ENCODE assay signal across 16 cellular contexts in genomic region chr12:57196439-57196838, GRCh38. TPM values are rescaled to one million over a fixed set of nuclear protein-coding genes. Genes with fewer than 3 reads are reported as not detected.
"Had no signal": no experiment of that assay in that cellular context is flagged by ENCODE, and none has a peak within 500 bp of the region (broad histone marks: within the 10 kb centered on the region; RNA-seq: fewer than 3 reads in every experiment).

No MANE protein-coding gene starts in this region.

- H3K27ac Mint-ChIP-seq: activated CD8-positive, alpha-beta T cell treated with anti-CD3 and anti-CD28 coated beads for 36 hours; stimulated activated naive B cell treated with anti-CD40 and anti-IgM and Interleukin-4, amounts not matched to agents 10 μg/mL and 1 μg/mL and 100 μg/mL, for 72 hours had no signal

- H3K36me3 Mint-ChIP-seq: stimulated activated naive B cell treated with anti-CD40 and anti-IgM and Interleukin-4, amounts not matched to agents 10 μg/mL and 1 μg/mL and 100 μg/mL, for 72 hours had no signal

- H3K9me3 ChIP-seq: transverse colon had no signal

- H3K9me3 Mint-ChIP-seq: activated CD8-positive, alpha-beta T cell treated with anti-CD3 and anti-CD28 coated beads for 36 hours; stimulated activated naive B cell treated with anti-CD40 and anti-IgM and Interleukin-4, amounts not matched to agents 10 μg/mL and 1 μg/mL and 100 μg/mL, for 72 hours had no signal

- H3K4me1 Mint-ChIP-seq: stimulated activated naive B cell treated with anti-CD40 and anti-IgM and Interleukin-4, amounts not matched to agents 10 μg/mL and 1 μg/mL and 100 μg/mL, for 72 hours had no signal

- DNase-seq: activated CD4-positive, alpha-beta T cell treated with anti-CD3 and anti-CD28 coated beads for 1 hour; activated CD8-positive, alpha-beta memory T cell treated with anti-CD3 and anti-CD28 coated beads, Interleukin-2, amount 50 U/mL, for 4 hours; activated CD8-positive, alpha-beta T cell treated with anti-CD3 and anti-CD28 coated beads for 36 hours; activated naive CD4-positive, alpha-beta T cell; cortex of kidney; effector memory CD4-positive, alpha-beta T cell; kidney glomerular epithelial cell; stimulated activated naive B cell treated with anti-CD40 and anti-IgM and Interleukin-4, amounts not matched to agents 10 μg/mL and 1 μg/mL and 100 μg/mL, for 72 hours; T-helper 9 cell; transverse colon had no signal

- ATAC-seq: right cardiac atrium; stimulated activated naive B cell treated with anti-CD40 and anti-IgM and Interleukin-4, amounts not matched to agents 10 μg/mL and 1 μg/mL and 100 μg/mL, for 72 hours had no signal

- H3K4me3 ChIP-seq: transverse colon had no signal

- H3K27me3 ChIP-seq: transverse colon had no signal

- H3K4me3 Mint-ChIP-seq: activated CD8-positive, alpha-beta T cell treated with anti-CD3 and anti-CD28 coated beads for 36 hours; stimulated activated naive B cell treated with anti-CD40 and anti-IgM and Interleukin-4, amounts not matched to agents 10 μg/mL and 1 μg/mL and 100 μg/mL, for 72 hours had no signal

- H3K27me3 Mint-ChIP-seq: activated CD8-positive, alpha-beta T cell treated with anti-CD3 and anti-CD28 coated beads for 36 hours had no signal

- H3K4me1 ChIP-seq: transverse colon had no signal

- H3K27ac ChIP-seq: transverse colon had no signal

RNA-seq across cellular contexts. Expression of gene NXPH4, which starts 20.2 kb away (rescaled TPM):
- total RNA-seq: epithelial cell of proximal tubule, subcutaneous adipose tissue, transverse colon had no signal

RNA-seq across cellular contexts. Expression of gene LRP1-AS, which starts 49.0 kb away (rescaled TPM):
- total RNA-seq: activated CD8-positive, alpha-beta T cell treated with anti-CD3 and anti-CD28 coated beads for 36 hours; cardiac septum; epithelial cell of proximal tubule; lower leg skin; posterior vena cava; right cardiac atrium; subcutaneous adipose tissue; transverse colon had no signal

RNA-seq across cellular contexts. Expression of gene STAC3, which starts 54.5 kb away (rescaled TPM):
- total RNA-seq: epithelial cell of proximal tubule had no signal
